1 cellular context compared by ENCODE assay signal in the genomic region with DNA sequence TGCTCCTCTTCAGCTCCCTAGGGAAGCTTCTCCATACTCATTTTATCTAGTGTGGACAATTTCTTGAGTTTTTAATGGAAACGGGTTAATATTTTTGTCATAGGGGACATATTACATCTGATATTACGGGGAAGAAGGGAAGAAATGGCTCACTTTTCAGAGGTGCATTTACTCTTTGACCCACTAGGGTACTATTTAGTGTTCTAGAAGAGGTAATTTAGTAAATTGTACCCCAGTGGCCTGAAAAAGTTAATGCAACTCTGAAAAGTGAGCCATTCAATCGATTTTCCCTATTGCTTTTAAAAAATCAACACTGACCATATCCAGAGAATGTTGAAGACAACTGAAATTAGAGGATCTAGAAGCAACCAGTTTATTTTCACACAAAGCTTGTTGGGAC.
TF ChIP-seq lines count a peak whose summit lies in the region.

No MANE protein-coding gene starts in this region.

TF ChIP-seq in SK-N-SH treated with all-trans-retinoic acid at 6 μM for 48 hours, 23 proteins besides CTCF, POLR2A, EP300 and RAD21 (continued from another document):
- TF ChIP-seq, protein P1, sequence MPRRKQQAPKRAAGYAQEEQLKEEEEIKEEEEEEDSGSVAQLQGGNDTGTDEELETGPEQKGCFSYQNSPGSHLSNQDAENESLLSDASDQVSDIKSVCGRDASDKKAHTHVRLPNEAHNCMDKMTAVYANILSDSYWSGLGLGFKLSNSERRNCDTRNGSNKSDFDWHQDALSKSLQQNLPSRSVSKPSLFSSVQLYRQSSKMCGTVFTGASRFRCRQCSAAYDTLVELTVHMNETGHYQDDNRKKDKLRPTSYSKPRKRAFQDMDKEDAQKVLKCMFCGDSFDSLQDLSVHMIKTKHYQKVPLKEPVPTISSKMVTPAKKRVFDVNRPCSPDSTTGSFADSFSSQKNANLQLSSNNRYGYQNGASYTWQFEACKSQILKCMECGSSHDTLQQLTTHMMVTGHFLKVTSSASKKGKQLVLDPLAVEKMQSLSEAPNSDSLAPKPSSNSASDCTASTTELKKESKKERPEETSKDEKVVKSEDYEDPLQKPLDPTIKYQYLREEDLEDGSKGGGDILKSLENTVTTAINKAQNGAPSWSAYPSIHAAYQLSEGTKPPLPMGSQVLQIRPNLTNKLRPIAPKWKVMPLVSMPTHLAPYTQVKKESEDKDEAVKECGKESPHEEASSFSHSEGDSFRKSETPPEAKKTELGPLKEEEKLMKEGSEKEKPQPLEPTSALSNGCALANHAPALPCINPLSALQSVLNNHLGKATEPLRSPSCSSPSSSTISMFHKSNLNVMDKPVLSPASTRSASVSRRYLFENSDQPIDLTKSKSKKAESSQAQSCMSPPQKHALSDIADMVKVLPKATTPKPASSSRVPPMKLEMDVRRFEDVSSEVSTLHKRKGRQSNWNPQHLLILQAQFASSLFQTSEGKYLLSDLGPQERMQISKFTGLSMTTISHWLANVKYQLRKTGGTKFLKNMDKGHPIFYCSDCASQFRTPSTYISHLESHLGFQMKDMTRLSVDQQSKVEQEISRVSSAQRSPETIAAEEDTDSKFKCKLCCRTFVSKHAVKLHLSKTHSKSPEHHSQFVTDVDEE (CRISPR knock-in tag; IDR thresholded peaks at IDR 0.05) = no peak
- TF ChIP-seq, protein P2, sequence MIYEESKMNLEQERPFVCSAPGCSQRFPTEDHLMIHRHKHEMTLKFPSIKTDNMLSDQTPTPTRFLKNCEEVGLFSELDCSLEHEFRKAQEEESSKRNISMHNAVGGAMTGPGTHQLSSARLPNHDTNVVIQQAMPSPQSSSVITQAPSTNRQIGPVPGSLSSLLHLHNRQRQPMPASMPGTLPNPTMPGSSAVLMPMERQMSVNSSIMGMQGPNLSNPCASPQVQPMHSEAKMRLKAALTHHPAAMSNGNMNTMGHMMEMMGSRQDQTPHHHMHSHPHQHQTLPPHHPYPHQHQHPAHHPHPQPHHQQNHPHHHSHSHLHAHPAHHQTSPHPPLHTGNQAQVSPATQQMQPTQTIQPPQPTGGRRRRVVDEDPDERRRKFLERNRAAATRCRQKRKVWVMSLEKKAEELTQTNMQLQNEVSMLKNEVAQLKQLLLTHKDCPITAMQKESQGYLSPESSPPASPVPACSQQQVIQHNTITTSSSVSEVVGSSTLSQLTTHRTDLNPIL (CRISPR knock-in tag; IDR thresholded peaks at IDR 0.05; ENCODE audit: low read depth) = no peak
- no peak for TF ChIP-seq ZNF8 (CRISPR knock-in tag; IDR thresholded peaks at IDR 0.05)
- no peak for TF ChIP-seq ZNF565 (CRISPR knock-in tag; conservative IDR thresholded peaks at IDR 0.05; ENCODE audit: low read depth)
- no peak for TF ChIP-seq ZFP3 (CRISPR knock-in tag; IDR thresholded peaks at IDR 0.05)
- TF ChIP-seq OSR1 (CRISPR knock-in tag; IDR thresholded peaks at IDR 0.05) = no peak
- TF ChIP-seq SNAI2 (CRISPR knock-in tag; IDR thresholded peaks at IDR 0.05) = no peak
- TF ChIP-seq, protein P3, sequence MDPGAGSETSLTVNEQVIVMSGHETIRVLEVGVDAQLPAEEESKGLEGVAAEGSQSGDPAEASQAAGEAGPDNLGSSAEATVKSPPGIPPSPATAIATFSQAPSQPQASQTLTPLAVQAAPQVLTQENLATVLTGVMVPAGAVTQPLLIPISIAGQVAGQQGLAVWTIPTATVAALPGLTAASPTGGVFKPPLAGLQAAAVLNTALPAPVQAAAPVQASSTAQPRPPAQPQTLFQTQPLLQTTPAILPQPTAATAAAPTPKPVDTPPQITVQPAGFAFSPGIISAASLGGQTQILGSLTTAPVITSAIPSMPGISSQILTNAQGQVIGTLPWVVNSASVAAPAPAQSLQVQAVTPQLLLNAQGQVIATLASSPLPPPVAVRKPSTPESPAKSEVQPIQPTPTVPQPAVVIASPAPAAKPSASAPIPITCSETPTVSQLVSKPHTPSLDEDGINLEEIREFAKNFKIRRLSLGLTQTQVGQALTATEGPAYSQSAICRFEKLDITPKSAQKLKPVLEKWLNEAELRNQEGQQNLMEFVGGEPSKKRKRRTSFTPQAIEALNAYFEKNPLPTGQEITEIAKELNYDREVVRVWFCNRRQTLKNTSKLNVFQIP (CRISPR knock-in tag; IDR thresholded peaks at IDR 0.05; ENCODE audit: borderline replicate concordance, low read depth) = no peak
- TF ChIP-seq, protein P4, sequence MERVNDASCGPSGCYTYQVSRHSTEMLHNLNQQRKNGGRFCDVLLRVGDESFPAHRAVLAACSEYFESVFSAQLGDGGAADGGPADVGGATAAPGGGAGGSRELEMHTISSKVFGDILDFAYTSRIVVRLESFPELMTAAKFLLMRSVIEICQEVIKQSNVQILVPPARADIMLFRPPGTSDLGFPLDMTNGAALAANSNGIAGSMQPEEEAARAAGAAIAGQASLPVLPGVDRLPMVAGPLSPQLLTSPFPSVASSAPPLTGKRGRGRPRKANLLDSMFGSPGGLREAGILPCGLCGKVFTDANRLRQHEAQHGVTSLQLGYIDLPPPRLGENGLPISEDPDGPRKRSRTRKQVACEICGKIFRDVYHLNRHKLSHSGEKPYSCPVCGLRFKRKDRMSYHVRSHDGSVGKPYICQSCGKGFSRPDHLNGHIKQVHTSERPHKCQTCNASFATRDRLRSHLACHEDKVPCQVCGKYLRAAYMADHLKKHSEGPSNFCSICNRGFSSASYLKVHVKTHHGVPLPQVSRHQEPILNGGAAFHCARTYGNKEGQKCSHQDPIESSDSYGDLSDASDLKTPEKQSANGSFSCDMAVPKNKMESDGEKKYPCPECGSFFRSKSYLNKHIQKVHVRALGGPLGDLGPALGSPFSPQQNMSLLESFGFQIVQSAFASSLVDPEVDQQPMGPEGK (CRISPR knock-in tag; IDR thresholded peaks at IDR 0.05; ENCODE audit: borderline replicate concordance) = no peak
- TF ChIP-seq ZNF70 (CRISPR knock-in tag; IDR thresholded peaks at IDR 0.05) = no peak
- TF ChIP-seq ZFP30 (CRISPR knock-in tag; IDR thresholded peaks at IDR 0.05) = no peak
- no peak for TF ChIP-seq ISL1 (CRISPR knock-in tag; IDR thresholded peaks at IDR 0.05)
- no peak for TF ChIP-seq TOX (CRISPR knock-in tag; IDR thresholded peaks at IDR 0.05; ENCODE audit: borderline replicate concordance)
- TF ChIP-seq TCF4 (CRISPR knock-in tag; IDR thresholded peaks at IDR 0.05; ENCODE audit: borderline replicate concordance) = no peak
